Comparison of ENCODE assay signal across 8 cellular contexts in the genomic region with DNA sequence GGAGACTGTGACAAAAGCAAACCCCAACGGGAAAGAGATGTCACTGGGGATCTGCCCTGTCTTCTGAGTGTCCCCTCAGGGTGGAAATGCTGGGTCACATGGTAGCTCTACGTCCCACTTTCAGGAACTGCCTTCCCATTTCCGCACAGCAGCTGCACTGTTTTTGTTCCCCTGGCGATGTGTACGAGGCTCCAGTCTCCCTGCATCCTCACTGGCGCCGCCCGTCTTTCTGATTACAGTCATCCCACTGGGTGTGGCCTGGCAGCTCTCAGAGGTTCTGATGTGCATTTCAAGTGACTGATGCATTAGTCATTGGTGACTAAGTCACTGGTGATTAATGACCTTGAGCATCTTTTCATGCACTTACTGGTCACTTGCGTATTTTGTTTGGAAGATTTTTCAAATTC. TPM values are rescaled to one million over a fixed set of nuclear protein-coding genes. Genes with fewer than 3 reads are reported as not detected.
DNase-seq lines count a peak whose midpoint lies in the region; ATAC-seq and TF ChIP-seq lines count a peak whose summit lies in the region.

No MANE protein-coding gene starts in this region.

- peaks cover 18% of the 10 kb centered on the region for H3F3A ChIP-seq in GM23248 (ENCODE audit: insufficient read depth)

- H4K20me1 ChIP-seq in GM23248 (ENCODE audit: insufficient read depth) = no peaks in the 10 kb centered on the region

- peaks cover 36% of the 10 kb centered on the region for H3K36me3 ChIP-seq in GM23248 (ENCODE audit: low read depth)
- H3K36me3 ChIP-seq in SJSA1 = peaks cover 61% of the 10 kb centered on the region
- peaks cover 0 to 70% of the 10 kb centered on the region in 2 donors for H3K36me3 ChIP-seq in left lung

- H3K9me3 ChIP-seq in GM23248 (ENCODE audit: low read depth) = no peaks in the 10 kb centered on the region
- no peaks in the 10 kb centered on the region for H3K9me3 ChIP-seq in SJSA1 (replicated peaks)
- H3K9me3 ChIP-seq in left lung = no peaks in the 10 kb centered on the region

- H2AFZ ChIP-seq in GM23248 = peak overlapping the region; percentile 59

- DNase-seq in GM23248 (peak; percentile 100), SJSA1 (ENCODE audit: low read depth in 1 of 2, low spot score in 2 of 2) (peak; percentile 97 to 99), cardiac fibroblast (ENCODE audit: low read depth in 2 of 2) (peak; percentile 99 to 100), left lung (peak; percentile 82 to 89), NCI-H2107 (lab: John Stamatoyannopoulos, UW) (no peak)
- DNase-seq in stimulated activated CD8-positive, alpha-beta memory T cell treated with anti-CD3 and anti-CD28 coated beads, Interleukin-2, amount 100 ng/mL, for 48 hours (ENCODE audit: low read depth in 2 of 2) = peak; percentile 52 to 62

- in situ Hi-C loops in GM23248 (cut with MboI) = no loop called here

- intact Hi-C loops in left lung (cut with DNase I) = no loop called here

- no peaks in the 10 kb centered on the region for H3K27me3 ChIP-seq in GM23248 (replicated peaks; ENCODE audit: insufficient read depth)
- H3K27me3 ChIP-seq in SJSA1 (replicated peaks) = no peaks in the 10 kb centered on the region
- H3K27me3 ChIP-seq in left lung = no peaks in the 10 kb centered on the region

- TF ChIP-seq CTCF in cardiac fibroblast (IDR thresholded peaks at IDR 0.05; ENCODE audit: low read depth, low read length) = no peak
- TF ChIP-seq CTCF in left lung (IDR thresholded peaks at IDR 0.05) = no peak

- peak overlapping the region; percentile 47 for H3K4me3 ChIP-seq in GM23248
- peak overlapping the region; percentile 32 for H3K4me3 ChIP-seq in SJSA1
- peak overlapping the region in 1 of 2 donors; percentile 33 for H3K4me3 ChIP-seq in cardiac fibroblast (replicated peaks in 1 of 2; ENCODE audit: low read depth in 2 of 2, low read length in 2 of 2)
- no peak overlapping the region for H3K4me3 ChIP-seq in left lung

- H3K79me2 ChIP-seq in GM23248 (ENCODE audit: insufficient read depth) = peaks cover 82% of the 10 kb centered on the region

- peak overlapping the region; percentile 64 for H3K4me2 ChIP-seq in GM23248 (ENCODE audit: unreplicated experiment)

- H3K4me1 ChIP-seq in GM23248 (ENCODE audit: insufficient read depth) (peaks cover 19% of the 10 kb centered on the region), SJSA1 (replicated peaks) (peaks cover 96% of the 10 kb centered on the region), left lung (peaks cover 0 to 24% of the 10 kb centered on the region in 2 donors)

- peak overlapping the region; percentile 74 for H3K9ac ChIP-seq in GM23248

- WGBS in GM23248 (ENCODE audit: low coverage in 1 of 2, low lambda C conversion rate in 2 of 2, missing lambda C conversion rate in 2 of 2), 2 experiments = 1% methylated on average over 9 of the region's 9 CpGs

- H3K27ac ChIP-seq in GM23248 (peak overlapping the region; percentile 97), SJSA1 (peak overlapping the region; percentile 95), left lung (peak overlapping the region; percentile 15 to 77)

- H3K9me2 ChIP-seq in GM23248 (ENCODE audit: insufficient read depth) = no peaks in the 10 kb centered on the region

- ATAC-seq in left lung (peak; percentile 94), GM21526 (IDR thresholded peaks at IDR 0.05; ENCODE audit: low FRiP score, unreplicated experiment) (no peak), HG02763 (IDR thresholded peaks at IDR 0.05; ENCODE audit: unreplicated experiment) (no peak)

RNA-seq across cellular contexts. Expression of a gene that starts 21.2 kb away (rescaled TPM):
- 60.7 and 67.9 TPM in 2 replicates for total RNA-seq in GM23248 (2014; rRNA removed; shearing (Covaris generic))
- 58.3 and 58.6 TPM in 2 replicates for polyA plus RNA-seq in GM23248 (2016; fragmentation: Nextera tagmentation; extraction: Ambion mirVana)
- total RNA-seq in SJSA1 (2014; rRNA removed; shearing (Covaris generic)) = 108 and 126 TPM in 2 replicates
- total RNA-seq in left lung = 10 to 100 TPM; 30.5 to 41.0 TPM

RNA-seq across cellular contexts. Expression of a gene that starts 22.1 kb away (rescaled TPM):
- 93.0 and 197 TPM in 2 replicates for total RNA-seq in GM23248 (2014; rRNA removed; shearing (Covaris generic))
- 65.9 and 67.3 TPM in 2 replicates for polyA plus RNA-seq in GM23248 (2016; fragmentation: Nextera tagmentation; extraction: Ambion mirVana)
- 74.7 and 145 TPM in 2 replicates for total RNA-seq in SJSA1 (2014; rRNA removed; shearing (Covaris generic))
- 10 to 100 TPM; 48.0 to 63.9 TPM for total RNA-seq in left lung

RNA-seq across cellular contexts. Expression of a gene that starts 28.8 kb away (rescaled TPM):
- total RNA-seq in GM23248 (2014; rRNA removed; shearing (Covaris generic)) = not detected in 2 replicates
- polyA plus RNA-seq in GM23248 (2016; fragmentation: Nextera tagmentation; extraction: Ambion mirVana) = not detected in 2 replicates
- not detected in 2 replicates for total RNA-seq in SJSA1 (2014; rRNA removed; shearing (Covaris generic))
- total RNA-seq in left lung = not detected

Comparison
In these comparisons a context has a peak if more than half of its experiments do, and no peak if none do; other contexts are left out.
1. H3K27ac ChIP-seq: peak in every context shown above with its lines; median percentile 97 in GM23248; 95 in SJSA1; 46 in left lung.
2. H3K4me3 ChIP-seq: peak in GM23248 (single experiment) and SJSA1 (single experiment); none in left lung (0 of 2).